Comparison of ENCODE assay signal across 12 cellular contexts in the genomic region with DNA sequence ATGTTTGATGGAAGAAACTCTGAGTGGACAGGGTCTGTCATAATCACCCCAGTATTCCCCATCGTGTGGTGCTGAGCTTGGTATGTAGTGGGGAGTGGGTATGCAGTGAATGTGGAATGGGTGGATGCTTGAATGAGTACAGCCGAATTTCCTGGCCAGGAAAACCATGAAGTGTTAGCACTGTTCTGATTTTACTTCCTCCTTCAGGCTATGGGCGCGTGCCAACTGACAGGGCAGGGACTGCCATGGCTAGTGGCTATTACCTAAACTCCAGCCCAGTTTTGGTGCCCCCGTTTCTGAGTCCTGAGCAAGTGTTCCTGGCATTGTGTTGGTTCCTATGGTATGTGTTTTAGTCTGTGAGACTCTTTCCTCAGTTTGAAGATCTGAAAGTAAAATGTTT. TPM values are rescaled to one million over a fixed set of nuclear protein-coding genes. Genes with fewer than 3 reads are reported as not detected.
A peak's percentile ranks its signal among the peaks of the same experiment; 100 is the strongest.
DNase-seq lines count a peak whose midpoint lies in the region; ATAC-seq and TF ChIP-seq lines count a peak whose summit lies in the region.
"Had no signal": no experiment of that assay in that cellular context is flagged by ENCODE, and none has a peak within 500 bp of the region (broad histone marks: within the 10 kb centered on the region; RNA-seq: fewer than 3 reads in every experiment).

No MANE protein-coding gene starts in this region.

- H3K4ac ChIP-seq in H9 (ENCODE audit: low read depth, low read length), result no peak overlapping the region

- no peak for TF ChIP-seq POLR2A in upper lobe of left lung (IDR thresholded peaks at IDR 0.05)

- no peak overlapping the region for H3K14ac ChIP-seq in H9 (ENCODE audit: insufficient read depth, low read length)

- CTCF ChIA-PET in mammary epithelial cell (lab: Charles Lee; ENCODE audit: low non-redundant PET), result no interaction called here

- no peak overlapping the region for H4K8ac ChIP-seq in H9 (replicated peaks; ENCODE audit: insufficient read length, low read depth, low read length)

- H3K23ac ChIP-seq in H9 (ENCODE audit: insufficient read length, low read depth, low read length), result no peak overlapping the region

- no peak overlapping the region for H4K5ac ChIP-seq in H9 (ENCODE audit: insufficient read length, low read depth, low read length)

- H4K20me1 ChIP-seq in mammary epithelial cell (ENCODE audit: insufficient read depth, low read length) (no peaks in the 10 kb centered on the region), H9 (ENCODE audit: control insufficient read depth, insufficient read depth, insufficient read length) (no peaks in the 10 kb centered on the region)

- no peak overlapping the region for H3K27ac ChIP-seq in right atrium auricular region
- no peak overlapping the region for H3K27ac ChIP-seq in mammary epithelial cell (ENCODE audit: insufficient read depth, low read depth, low read length)
- H3K27ac ChIP-seq in upper lobe of left lung, result no peak overlapping the region
- no peak overlapping the region for H3K27ac ChIP-seq in H9 (ENCODE audit: insufficient read length, low read depth, low read length)

- H3K18ac ChIP-seq in H9 (ENCODE audit: insufficient read length, low read depth, low read length), result no peak overlapping the region

- H2BK15ac ChIP-seq in H9 (ENCODE audit: low read depth, low read length), result no peak overlapping the region

- H3K9me3 ChIP-seq in right atrium auricular region (no peaks in the 10 kb centered on the region), mammary epithelial cell (replicated peaks; ENCODE audit: insufficient read depth, low read length) (no peaks in the 10 kb centered on the region), upper lobe of left lung (no peaks in the 10 kb centered on the region), H9 (ENCODE audit: control insufficient read depth, low read depth, low read length) (no peaks in the 10 kb centered on the region)
- H3K9me3 ChIP-seq: SK-N-SH, tibial nerve had no signal

- H3K4me3 ChIP-seq in right atrium auricular region (no peak overlapping the region), mammary epithelial cell (replicated peaks in 1 of 3; ENCODE audit: insufficient read depth in 1 of 3, low read depth in 2 of 3, low read length in 3 of 3) (no peak overlapping the region), upper lobe of left lung (no peak overlapping the region)
- H3K4me3 ChIP-seq: tibial nerve had no signal

- no peak overlapping the region for H2BK120ac ChIP-seq in H9 (ENCODE audit: low read depth, low read length, poor library complexity, severe bottlenecking)

- 47% methylated on average over 5 of the region's 5 CpGs for WGBS in mammary epithelial cell (ENCODE audit: low coverage, missing lambda C conversion rate)
- WGBS in upper lobe of left lung, 2 donors, result 47 to 71% methylated on average over 5 of the region's 5 CpGs
- WGBS in H9 (ENCODE audit: extremely low coverage, insufficient read length, low lambda C conversion rate), result no CpG with 5 or more reads among the region's 5 CpGs

- in situ Hi-C loops in mammary epithelial cell (cut with MboI; ENCODE audit: low sequenced_read_pairs in 2 of 2), result no loop called here

- H3K9ac ChIP-seq in mammary epithelial cell (ENCODE audit: insufficient read depth, low read length), result no peak overlapping the region
- no peak overlapping the region for H3K9ac ChIP-seq in H9 (ENCODE audit: extremely low read depth, insufficient read length, low read length)
- H3K9ac ChIP-seq: SK-N-SH had no signal

- ATAC-seq in Right ventricle myocardium inferior (peak; percentile 21), upper lobe of left lung (ENCODE audit: low FRiP score in 2 of 2) (peak; percentile 59 to 75)

- no TSS peak for BruUV-seq in mammary epithelial cell (replicated peaks; lab: Mats Ljungman, UMichigan)

- H3K4me1 ChIP-seq in right atrium auricular region (peaks cover 0 to 33% of the 10 kb centered on the region in 2 donors), mammary epithelial cell (ENCODE audit: insufficient read depth, low read length) (peaks cover 14% of the 10 kb centered on the region), upper lobe of left lung (peaks cover 6 to 29% (median 17%) of the 10 kb centered on the region in 4 donors), H9 (ENCODE audit: insufficient read depth, low read length) (no peaks in the 10 kb centered on the region)

- H3K9me3 Mint-ChIP-seq in H9, result no peaks in the 10 kb centered on the region

- H2AFZ ChIP-seq in mammary epithelial cell (ENCODE audit: low read depth, low read length) (no peak overlapping the region), H9 (ENCODE audit: low read length) (no peak overlapping the region)

- H3K4me1 Mint-ChIP-seq in H9, result peaks cover 18 to 32% of the 10 kb centered on the region in 2 experiments

- no peak for TF ChIP-seq CTCF in right atrium auricular region (IDR thresholded peaks at IDR 0.05)
- TF ChIP-seq CTCF in mammary epithelial cell (conservative IDR thresholded peaks at IDR 0.05 in 1 of 2, IDR thresholded peaks at IDR 0.05 in 1 of 2; ENCODE audit: extremely low read depth in 1 of 2, insufficient read depth in 1 of 2, low read depth in 1 of 2, low read length in 2 of 2), result no peak
- no peak for TF ChIP-seq CTCF in upper lobe of left lung (IDR thresholded peaks at IDR 0.05)
- no peak for TF ChIP-seq CTCF in H9 (conservative IDR thresholded peaks at IDR 0.05)

- H3K23me2 ChIP-seq in H9 (ENCODE audit: insufficient read length, low read depth, low read length, poor library complexity, severe bottlenecking), result no peaks in the 10 kb centered on the region

- no peak overlapping the region for H3K56ac ChIP-seq in H9 (ENCODE audit: insufficient read length, low read depth, low read length)

- no peaks in the 10 kb centered on the region for H3K36me3 Mint-ChIP-seq in H9 (ENCODE audit: insufficient read depth in 1 of 3, low read depth in 3 of 3)

- DNase-seq in Right ventricle myocardium inferior (ENCODE audit: missing footprints), result peak; percentile 79
- no peak for DNase-seq in right atrium auricular region (ENCODE audit: low spot score)
- DNase-seq in mammary epithelial cell, result no peak
- DNase-seq in medulla oblongata (ENCODE audit: extremely low spot score), result peak; percentile 62
- DNase-seq in upper lobe of left lung, result peak in 1 of 2 donors; percentile 81
- no peak for DNase-seq in ecto neural progenitor cell (ENCODE audit: low spot score)
- DNase-seq in H9, result no peak
- DNase-seq in NCI-H1436 treated with DMSO at 0.1 percent for 48 hours (lab: John Stamatoyannopoulos, UW), result no peak
- DNase-seq: DMS53, NCI-H2107, SK-N-SH had no signal

- H3K79me2 ChIP-seq in mammary epithelial cell (ENCODE audit: insufficient read depth, low read length) (peaks cover 43% of the 10 kb centered on the region), H9 (ENCODE audit: insufficient read depth, low read length) (no peaks in the 10 kb centered on the region)

- H2BK5ac ChIP-seq in H9 (ENCODE audit: insufficient read length, low read length), result no peak overlapping the region

- H3K36me3 ChIP-seq in right atrium auricular region (no peaks in the 10 kb centered on the region), mammary epithelial cell (ENCODE audit: insufficient read depth, low read length) (no peaks in the 10 kb centered on the region), upper lobe of left lung (no peaks in the 10 kb centered on the region)
- H3K36me3 ChIP-seq: tibial nerve had no signal

- H2BK20ac ChIP-seq in H9 (ENCODE audit: low read depth, low read length, poor library complexity, severe bottlenecking), result no peak overlapping the region

- H3K4me2 ChIP-seq in mammary epithelial cell (ENCODE audit: insufficient read depth, low read depth, low read length) (peak overlapping the region; percentile 4), H9 (ENCODE audit: insufficient read depth, insufficient read length, low read length) (no peak overlapping the region)
- H3K4me2 ChIP-seq: SK-N-SH had no signal

- no peak overlapping the region for H3K4me3 Mint-ChIP-seq in H9

- no peak for TF ChIP-seq EP300 in upper lobe of left lung (IDR thresholded peaks at IDR 0.05)

- H3T11ph ChIP-seq in H9 (ENCODE audit: low read length), result no peak overlapping the region

- no peaks in the 10 kb centered on the region for H3K79me1 ChIP-seq in H9 (ENCODE audit: insufficient read depth, low read depth, low read length, poor library complexity, severe bottlenecking)

- intact Hi-C loops in Right ventricle myocardium inferior (cut with DNase I) (no loop called here), mammary epithelial cell (cut with micrococcal nuclease) (no loop called here)

- H2AK5ac ChIP-seq in H9 (ENCODE audit: insufficient read length, low read length), result no peak overlapping the region

- H3K27ac Mint-ChIP-seq in H9, result peak overlapping the region in 1 of 3 experiments; percentile 3; a peak in 1 of 7 replicates

- H3K27me3 ChIP-seq in right atrium auricular region, result no peaks in the 10 kb centered on the region
- H3K27me3 ChIP-seq in mammary epithelial cell (ENCODE audit: insufficient read depth, low read length), result no peaks in the 10 kb centered on the region
- H3K27me3 ChIP-seq in upper lobe of left lung, result no peaks in the 10 kb centered on the region
- H3K27me3 ChIP-seq in H9 (ENCODE audit: insufficient read depth, low read length), result no peaks in the 10 kb centered on the region
- H3K27me3 ChIP-seq: tibial nerve had no signal

- H3K27me3 Mint-ChIP-seq in H9 (ENCODE audit: low read depth), result no peaks in the 10 kb centered on the region

- H4K91ac ChIP-seq in H9 (ENCODE audit: insufficient read length, low read depth, low read length), result no peak overlapping the region

- no peak overlapping the region for H2BK12ac ChIP-seq in H9 (ENCODE audit: insufficient read length, low read depth, low read length)

- dilution Hi-C loops in mammary epithelial cell (cut with HindIII; ENCODE audit: low sequenced_read_pairs), result no loop called here

RNA-seq across cellular contexts. Expression of gene PRKCA, which starts 48.6 kb away (rescaled TPM):
- 6.9 TPM for total RNA-seq in Right ventricle myocardium inferior
- total RNA-seq in right atrium auricular region, result 1 to 10 TPM; 6.4 to 6.6 TPM
- 10 to 100 TPM in 1 of 2 donors, 1 to 10 TPM in 1; 6.0 to 15.5 TPM for total RNA-seq in mammary epithelial cell
- polyA plus RNA-seq in mammary epithelial cell, result 2.6 TPM
- polyA minus RNA-seq in mammary epithelial cell, result 2.4 TPM
- 10 to 100 TPM; 10.9 to 29.3 (median 18.0) TPM for total RNA-seq in upper lobe of left lung
- total RNA-seq in H9 (2021), result 9.9 and 10.5 TPM in 2 replicates

Comparison
In these comparisons a context has a peak if more than half of its experiments do, and no peak if none do; other contexts are left out.
1. DNase-seq: peak in Right ventricle myocardium inferior (single experiment) and medulla oblongata (single experiment); none in right atrium auricular region (single experiment), mammary epithelial cell (single experiment), ecto neural progenitor cell (single experiment), H9 (single experiment) and NCI-H1436 treated with DMSO at 0.1 percent for 48 hours (single experiment).